ENCODE assay signal across 10 cellular contexts in the genomic region with DNA sequence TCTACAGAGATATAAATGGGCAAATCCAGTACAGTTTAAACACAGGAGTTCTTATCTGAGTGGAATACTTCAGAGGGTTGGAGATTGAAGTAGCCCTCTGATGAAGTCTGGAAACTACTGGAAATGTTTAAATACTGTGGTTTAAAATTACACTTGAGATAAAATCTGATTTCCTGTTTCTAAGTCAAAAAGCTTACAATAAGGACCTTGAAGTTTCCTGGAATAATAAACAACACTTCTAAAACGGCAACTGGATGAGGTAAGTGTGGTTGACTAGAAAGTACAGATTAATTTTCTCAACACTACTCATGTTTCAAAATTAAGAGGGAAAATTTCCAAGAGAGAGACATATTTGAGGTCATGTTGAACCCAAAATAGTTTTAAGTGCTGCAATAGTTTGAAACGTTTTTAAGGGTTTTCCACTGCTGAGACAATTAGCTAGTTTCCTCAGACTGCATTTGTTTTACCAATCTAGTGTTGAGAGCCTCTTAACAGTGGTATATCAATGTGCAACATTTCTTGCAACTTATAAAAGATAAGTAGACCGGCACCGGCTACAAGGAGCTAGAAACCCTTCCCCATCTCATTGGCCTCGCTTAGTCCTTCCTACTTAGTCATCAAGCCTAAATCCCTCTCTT. TPM values are rescaled to one million over a fixed set of nuclear protein-coding genes. Genes with fewer than 3 reads are reported as not detected.
DNase-seq lines count a peak whose midpoint lies in the region; ATAC-seq and TF ChIP-seq lines count a peak whose summit lies in the region.
"Had no signal": no experiment of that assay in that cellular context is flagged by ENCODE, and none has a peak within 500 bp of the region (broad histone marks: within the 10 kb centered on the region; RNA-seq: fewer than 3 reads in every experiment).

No MANE protein-coding gene starts in this region.

- peaks cover 0 to 3% (median 0%) of the 10 kb centered on the region in 11 donors for H3K9me3 Mint-ChIP-seq in naive thymus-derived CD4-positive, alpha-beta T cell

- no peak overlapping the region for H2AFZ ChIP-seq in Loucy (ENCODE audit: low read length)

- 4 to 10% (median 5%) methylated on average over 5 of the region's 5 CpGs for WGBS in ovary, 3 donors

- intact Hi-C loops in naive thymus-derived CD4-positive, alpha-beta T cell (cut with micrococcal nuclease) = loop anchor here (1.0 to 10.0 kb wide), 7 partner anchors 11 to 957 kb away; no protein-coding TSS in a partner anchor
- intact Hi-C loops in ovary (cut with DNase I) = no loop called here

- H3K9me3 ChIP-seq in Loucy (ENCODE audit: insufficient read depth, low read depth, low read length) (no peaks in the 10 kb centered on the region), ovary (no peaks in the 10 kb centered on the region)
- no peaks in the 10 kb centered on the region for H3K9me3 ChIP-seq in naive thymus-derived CD4-positive, alpha-beta T cell (ENCODE audit: control insufficient read depth in 2 of 3, low read length in 3 of 3)

- no peak for TF ChIP-seq EP300 in ovary (IDR thresholded peaks at IDR 0.05)

- H3K4me3 Mint-ChIP-seq in naive thymus-derived CD4-positive, alpha-beta T cell = no peak overlapping the region

- H3F3A ChIP-seq in Loucy (ENCODE audit: low read depth) = 0 out of 2 replicates have a peak, but pooled peaks cover 3% of the 10 kb centered on the region

- H3K27ac ChIP-seq in naive thymus-derived CD4-positive, alpha-beta T cell (ENCODE audit: low read depth, low read length) = peak overlapping the region; percentile 48
- H3K27ac ChIP-seq in ovary = no peak overlapping the region

- H3K27ac Mint-ChIP-seq in naive thymus-derived CD4-positive, alpha-beta T cell = no peak overlapping the region

- H4K20me1 ChIP-seq in Loucy (ENCODE audit: insufficient read depth, low read length, poor library complexity, severe bottlenecking) = no peaks in the 10 kb centered on the region

- POLR2A ChIA-PET in naive thymus-derived CD4-positive, alpha-beta T cell (lab: Charles Lee) = interaction anchor here (1.0 to 9.6 kb wide), 8 partner anchors 10 to 225 kb away, joined by 4 to 140 read pairs (median 16); a partner anchor contains a TSS

- H3K4me1 Mint-ChIP-seq in naive thymus-derived CD4-positive, alpha-beta T cell = peaks cover 10 to 42% (median 36%) of the 10 kb centered on the region in 7 donors

- H3K4me1 ChIP-seq in Loucy (ENCODE audit: insufficient read depth, low read length, poor library complexity, severe bottlenecking) (peaks cover 16% of the 10 kb centered on the region), ovary (ENCODE audit: insufficient read depth) (peaks cover 5% of the 10 kb centered on the region)
- peaks cover 72 to 79% of the 10 kb centered on the region in 2 donors for H3K4me1 ChIP-seq in naive thymus-derived CD4-positive, alpha-beta T cell (ENCODE audit: control insufficient read depth in 2 of 2, insufficient read depth in 2 of 2, low read length in 2 of 2)

- H3K27me3 ChIP-seq in Loucy (ENCODE audit: insufficient read depth, low read length, poor library complexity, severe bottlenecking) = peaks cover 18% of the 10 kb centered on the region
- no peaks in the 10 kb centered on the region for H3K27me3 ChIP-seq in naive thymus-derived CD4-positive, alpha-beta T cell (ENCODE audit: control insufficient read depth in 2 of 2, insufficient read depth in 2 of 2, low read length in 2 of 2)
- no peaks in the 10 kb centered on the region for H3K27me3 ChIP-seq in ovary

- H3K9me2 ChIP-seq in Loucy (replicated peaks; ENCODE audit: low read depth, low read length) = no peaks in the 10 kb centered on the region

- peaks cover 0 to 6% (median 0%) of the 10 kb centered on the region in 5 donors for H3K36me3 Mint-ChIP-seq in naive thymus-derived CD4-positive, alpha-beta T cell

- ATAC-seq in naive thymus-derived CD4-positive, alpha-beta T cell = peak; percentile 73
- ATAC-seq in GM19324 (IDR thresholded peaks at IDR 0.05; ENCODE audit: low FRiP score, unreplicated experiment) (no peak), HG02840 (IDR thresholded peaks at IDR 0.05; ENCODE audit: low FRiP score, unreplicated experiment) (no peak)

- TF ChIP-seq POLR2A in ovary (IDR thresholded peaks at IDR 0.05) = no peak

- TF ChIP-seq CTCF in Loucy (conservative IDR thresholded peaks at IDR 0.05; ENCODE audit: low read length) = no peak
- no peak for TF ChIP-seq CTCF in ovary (IDR thresholded peaks at IDR 0.05)

- peak overlapping the region; percentile 24 for H3K4me2 ChIP-seq in Loucy (ENCODE audit: low read depth, low read length, poor library complexity, severe bottlenecking)

- peak; percentile 77 for DNase-seq in Daoy (ENCODE audit: low read depth)
- DNase-seq in central memory CD4-positive, alpha-beta T cell = peak; percentile 61
- peak in 6 of 9 donors; percentile 35 to 77 (median 58) for DNase-seq in naive thymus-derived CD4-positive, alpha-beta T cell
- no peak for DNase-seq in ovary
- DNase-seq in NCI-H774 (lab: John Stamatoyannopoulos, UW) = no peak
- DNase-seq: activated CD4-positive, alpha-beta T cell treated with anti-CD3 and anti-CD28 coated beads, Interleukin-2, amount 50 U/mL, for 48 hours; NCI-H1436 treated with DMSO at 0.1 percent for 48 hours had no signal

- H3K27me3 Mint-ChIP-seq in naive thymus-derived CD4-positive, alpha-beta T cell = no peaks in the 10 kb centered on the region

- CTCF ChIA-PET in naive thymus-derived CD4-positive, alpha-beta T cell (lab: Charles Lee) = interaction anchor here (0.6 to 6.5 kb wide), 10 partner anchors 11 to 118 kb away, joined by 3 to 43 read pairs (median 5); no protein-coding TSS in a partner anchor

- no peak overlapping the region for H3K4me3 ChIP-seq in Loucy (ENCODE audit: low read length, poor library complexity, severe bottlenecking)
- peak overlapping the region; percentile 15 for H3K4me3 ChIP-seq in naive thymus-derived CD4-positive, alpha-beta T cell (ENCODE audit: low read length)
- no peak overlapping the region for H3K4me3 ChIP-seq in ovary

- H3K36me3 ChIP-seq in Loucy (ENCODE audit: insufficient read depth, low read length) (no peaks in the 10 kb centered on the region), ovary (no peaks in the 10 kb centered on the region)
- no peaks in the 10 kb centered on the region for H3K36me3 ChIP-seq in naive thymus-derived CD4-positive, alpha-beta T cell (ENCODE audit: control insufficient read depth in 2 of 3, insufficient read depth in 3 of 3, low read length in 3 of 3)

- H3K79me2 ChIP-seq in Loucy (ENCODE audit: insufficient read depth, low read length) = no peaks in the 10 kb centered on the region

- H3K9ac ChIP-seq in Loucy (ENCODE audit: low read depth, low read length, poor library complexity, severe bottlenecking) = no peak overlapping the region

RNA-seq across cellular contexts. Expression of a gene that starts 27.4 kb away (rescaled TPM):
- total RNA-seq in Daoy (2014; rRNA removed; shearing (Covaris generic)) = 0.12 and 0.29 TPM in 2 replicates
- 100 to 1,000 TPM in 3 of 5 experiments, 10 to 100 TPM in 2; 74.1 to 115 (median 108) TPM for total RNA-seq in naive thymus-derived CD4-positive, alpha-beta T cell
- 100 to 1,000 TPM; 105 to 114 TPM for polyA plus RNA-seq in naive thymus-derived CD4-positive, alpha-beta T cell
- 1 to 10 TPM in 4 of 7 donors, under 1 TPM in 3; 0.55 to 2.1 (median 1.4) TPM for total RNA-seq in ovary
- 1 to 10 TPM in 1 of 2 donors, under 1 TPM in 1; 0.21 to 1.1 TPM for polyA plus RNA-seq in ovary

RNA-seq across cellular contexts. Expression of a gene that starts 41.2 kb away (rescaled TPM):
- 0.15 and 0.17 TPM in 2 replicates for total RNA-seq in Daoy (2014; rRNA removed; shearing (Covaris generic))
- 1 to 10 TPM in 3 of 5 experiments, under 1 TPM in 2; 0.62 to 4.6 (median 1.2) TPM for total RNA-seq in naive thymus-derived CD4-positive, alpha-beta T cell
- not detected for polyA plus RNA-seq in naive thymus-derived CD4-positive, alpha-beta T cell
- 1 to 10 TPM in 1 of 7 donors, under 1 TPM in 6; under 0.01 to 1.7 (median 0.51) TPM for total RNA-seq in ovary
- polyA plus RNA-seq in ovary = under 1 TPM; 0.13 to 0.62 TPM

Comparison
In these comparisons a context has a peak if more than half of its experiments do, and no peak if none do; other contexts are left out.
1. DNase-seq: peak in Daoy (single experiment), central memory CD4-positive, alpha-beta T cell (single experiment) and naive thymus-derived CD4-positive, alpha-beta T cell (6 of 9); none in ovary (0 of 5) and NCI-H774 (single experiment).
2. RNA of a gene that starts 27.4 kb away (total RNA-seq): 74.1 to 115 TPM in naive thymus-derived CD4-positive, alpha-beta T cell; 0.55 to 2.1 TPM in ovary and 0.12 to 0.29 TPM in Daoy; every median in the first group is over 10 times any median in the second.
3. intact Hi-C loops: an anchor here in naive thymus-derived CD4-positive, alpha-beta T cell (1.0 to 10.0 kb wide); none called in ovary.